ENCODE assay signal across 15 cellular contexts in genomic region chr17:83069931-83070374, GRCh38. TPM values are rescaled to one million over a fixed set of nuclear protein-coding genes. Genes with fewer than 3 reads are reported as not detected.
DNase-seq lines count a peak whose midpoint lies in the region; ATAC-seq, FAIRE-seq and TF ChIP-seq lines count a peak whose summit lies in the region.
"Had no signal": no experiment of that assay in that cellular context is flagged by ENCODE, and none has a peak within 500 bp of the region (broad histone marks: within the 10 kb centered on the region; RNA-seq: fewer than 3 reads in every experiment).

No MANE protein-coding gene starts in this region.

- no peak for TF ChIP-seq POLR2A in HepG2 (IDR thresholded peaks at IDR 0.05; ENCODE audit: insufficient read depth in 1 of 2, low read depth in 2 of 2, low read length in 2 of 2)
- TF ChIP-seq POLR2A in right lobe of liver (IDR thresholded peaks at IDR 0.05) = no peak

- TF ChIP-seq CTCF in HepG2 (CRISPR knock-in tag; IDR thresholded peaks at IDR 0.05) (no peak), right lobe of liver (IDR thresholded peaks at IDR 0.05) (no peak), nephron progenitor cell (IDR thresholded peaks at IDR 0.05) (no peak)

- FAIRE-seq in HepG2 (lab: Jason Lieb, UNC) (no peak), urothelium cell line (lab: Jason Lieb, UNC) (peak; percentile 72)
- FAIRE-seq: H1 had no signal

- POLR2A ChIA-PET in HepG2 (lab: Yijun Ruan, JAX) = no interaction called here

- WGBS in HepG2 (ENCODE audit: low lambda C conversion rate) = 9% methylated on average over 9 of the region's 24 CpGs
- no CpG with 5 or more reads among the region's 24 CpGs for WGBS in right lobe of liver (ENCODE audit: insufficient coverage, low coverage, low lambda C conversion rate, missing lambda C conversion rate)

- no peak overlapping the region for H3K9ac ChIP-seq in HepG2 (ENCODE audit: insufficient read depth, low read depth, low read length)

- no peaks in the 10 kb centered on the region for H3K27me3 Mint-ChIP-seq in central memory CD8-positive, alpha-beta T cell
- H3K27me3 Mint-ChIP-seq in nephron progenitor cell (ENCODE audit: low read depth, poor library complexity) = peaks cover 12% of the 10 kb centered on the region
- H3K27me3 Mint-ChIP-seq: CD4-positive, alpha-beta memory T cell had no signal

- H3K9me3 ChIP-seq in HepG2 (ENCODE audit: low read length) = no peaks in the 10 kb centered on the region
- H3K9me3 ChIP-seq in right lobe of liver = no peaks in the 10 kb centered on the region

- BruUV-seq in HepG2 (replicated peaks; lab: Mats Ljungman, UMichigan) = no TSS peak

- no peaks in the 10 kb centered on the region for H3K4me1 ChIP-seq in HepG2 (ENCODE audit: insufficient read depth, low read length)
- no peaks in the 10 kb centered on the region for H3K4me1 ChIP-seq in right lobe of liver

- peaks cover 27% of the 10 kb centered on the region for H3K4me1 Mint-ChIP-seq in central memory CD8-positive, alpha-beta T cell
- peaks cover 52% of the 10 kb centered on the region for H3K4me1 Mint-ChIP-seq in nephron progenitor cell

- CTCF ChIA-PET in HepG2 (lab: Yijun Ruan, JAX; ENCODE audit: low intra/inter-chr PET ratio, low total read pairs) = no interaction called here

- H3K27me3 ChIP-seq in HepG2 (ENCODE audit: control insufficient read depth in 1 of 2, insufficient read depth in 2 of 2, low read length in 2 of 2) (peaks cover 35 to 87% of the 10 kb centered on the region in 2 experiments), right lobe of liver (no peaks in the 10 kb centered on the region)

- in situ Hi-C loops in HepG2 (cut with HindIII; ENCODE audit: extremely low pct_ligation_motif_present, low pct_unique_long_range_greater_than_20kb) = no loop called here

- ATAC-seq in HepG2 (peak; percentile 57), right lobe of liver (no peak), esophagus mucosa (no peak)
- no peak for ATAC-seq in central memory CD8-positive, alpha-beta T cell (replicated peaks; ENCODE audit: extremely low read depth, poor library complexity, severe bottlenecking)
- ATAC-seq: PC-3 had no signal

- H3K27ac ChIP-seq in HepG2 (ENCODE audit: extremely low read length, insufficient read depth, low read length) (no peak overlapping the region), right lobe of liver (no peak overlapping the region)

- no peak overlapping the region; a peak in 1 of 6 replicates for H3K4me3 ChIP-seq in HepG2 (replicated peaks in 1 of 3; ENCODE audit: insufficient read depth in 1 of 3, low read depth in 2 of 3, low read length in 3 of 3)
- no peak overlapping the region for H3K4me3 ChIP-seq in right lobe of liver

- no peak for DNase-seq in HepG2 (ENCODE audit: low spot score)
- DNase-seq in right lobe of liver = no peak
- DNase-seq in central memory CD8-positive, alpha-beta T cell (ENCODE audit: low spot score in 2 of 2) = no peak
- peak; percentile 45 for DNase-seq in nephron progenitor cell
- DNase-seq in urothelium cell line (ENCODE audit: low spot score) = no peak
- DNase-seq in cortex of kidney (lab: John Stamatoyannopoulos, UW) = no peak
- no peak for DNase-seq in NCI-H526 (lab: John Stamatoyannopoulos, UW)
- DNase-seq: CD4-positive, alpha-beta memory T cell; GF-D8; NCI-H1048; NCI-H2227 treated with DMSO at 0.1 percent for 48 hours; NCI-H526 treated with DMSO at 0.1 percent for 48 hours; PC-3 had no signal

- peak overlapping the region; percentile 56 for H3K4me3 Mint-ChIP-seq in central memory CD8-positive, alpha-beta T cell
- H3K4me3 Mint-ChIP-seq in nephron progenitor cell = no peak overlapping the region

- intact Hi-C loops in HepG2 (cut with micrococcal nuclease; ENCODE audit: unreplicated experiment) (no loop called here), right lobe of liver (cut with DNase I) (no loop called here)

- no peaks in the 10 kb centered on the region for H3K9me3 Mint-ChIP-seq in central memory CD8-positive, alpha-beta T cell
- H3K9me3 Mint-ChIP-seq in nephron progenitor cell = no peaks in the 10 kb centered on the region
- H3K9me3 Mint-ChIP-seq: CD4-positive, alpha-beta memory T cell had no signal

- TF ChIP-seq RAD21 in HepG2 (CRISPR knock-in tag; IDR thresholded peaks at IDR 0.05) = no peak

- no peaks in the 10 kb centered on the region for H3K79me2 ChIP-seq in HepG2 (ENCODE audit: insufficient read depth, low read length)

- peak overlapping the region; percentile 51 for H3K27ac Mint-ChIP-seq in central memory CD8-positive, alpha-beta T cell (ENCODE audit: low read depth)
- no peak overlapping the region for H3K27ac Mint-ChIP-seq in nephron progenitor cell

- H4K20me1 ChIP-seq in HepG2 (ENCODE audit: insufficient read depth, low read length) = no peaks in the 10 kb centered on the region; the same call in 1 of the 2 replicates

- H2AFZ ChIP-seq in HepG2 (ENCODE audit: low read length) = no peak overlapping the region

- H3K4me2 ChIP-seq in HepG2 (ENCODE audit: low read depth, low read length) = no peak overlapping the region

- no peaks in the 10 kb centered on the region for H3K36me3 ChIP-seq in HepG2 (replicated peaks in 1 of 2; ENCODE audit: control insufficient read depth in 1 of 2, insufficient read depth in 2 of 2, low read length in 2 of 2)
- no peaks in the 10 kb centered on the region for H3K36me3 ChIP-seq in right lobe of liver

- TF ChIP-seq EP300 in HepG2 (IDR thresholded peaks at IDR 0.05; ENCODE audit: low read depth in 2 of 2, low read length in 2 of 2) = no peak
- TF ChIP-seq EP300 in HepG2 (CRISPR knock-in tag; IDR thresholded peaks at IDR 0.05; ENCODE audit: borderline replicate concordance) = no peak

- peaks cover 8% of the 10 kb centered on the region for H3K36me3 Mint-ChIP-seq in central memory CD8-positive, alpha-beta T cell (ENCODE audit: insufficient read depth)
- no peaks in the 10 kb centered on the region for H3K36me3 Mint-ChIP-seq in nephron progenitor cell (ENCODE audit: low read depth)
- H3K36me3 Mint-ChIP-seq: CD4-positive, alpha-beta memory T cell had no signal

TF ChIP-seq in HepG2, 621 proteins besides CTCF, POLR2A, EP300 and RAD21 (continues in another document):
- no peak for TF ChIP-seq NKX3-1 (CRISPR knock-in tag; IDR thresholded peaks at IDR 0.05)
- TF ChIP-seq ZNF724P (CRISPR knock-in tag; IDR thresholded peaks at IDR 0.05; ENCODE audit: borderline replicate concordance) = no peak
- no peak for TF ChIP-seq ZNF235 (CRISPR knock-in tag; IDR thresholded peaks at IDR 0.05; ENCODE audit: borderline replicate concordance)
- no peak for TF ChIP-seq MEIS1 (CRISPR knock-in tag; IDR thresholded peaks at IDR 0.05; ENCODE audit: borderline replicate concordance)
- TF ChIP-seq TRIM24 (CRISPR knock-in tag; IDR thresholded peaks at IDR 0.05) = 0 out of 2 replicates have a peak, but pooled peaks have one; percentile 19
- TF ChIP-seq ZNF687 (CRISPR knock-in tag; IDR thresholded peaks at IDR 0.05) = 0 out of 2 replicates have a peak, but pooled peaks have one; percentile 32

RNA-seq across cellular contexts. Expression of gene METRNL, which starts 9.5 kb away (rescaled TPM):
- 0.66 and 1.2 TPM in 2 replicates for total RNA-seq in HepG2 (2016; rRNA removed; fragmentation: Illumina TruSeq; extraction: Trizol)
- total RNA-seq in HepG2 (2016; cell fraction: cytosol; rRNA removed; fragmentation: Illumina TruSeq; extraction: Trizol; ENCODE audit: low read depth) = 0.81 and 1.1 TPM in 2 replicates
- total RNA-seq in HepG2 (2016; cell fraction: insoluble cytoplasmic fraction; rRNA removed; fragmentation: Illumina TruSeq; extraction: Trizol) = 0.56 and 1.0 TPM in 2 replicates
- total RNA-seq in HepG2 (2016; cell fraction: membrane; rRNA removed; fragmentation: Illumina TruSeq; extraction: Trizol) = 1.7 and 2.2 TPM in 2 replicates
- 0.31 TPM in 1 of 2 replicates, not detected in the other for total RNA-seq in HepG2 (2016; cell fraction: nucleus; rRNA removed; fragmentation: Illumina TruSeq; extraction: Trizol)
- polyA plus RNA-seq in HepG2 (2011; rRNA removed) = 0.84 and 1.4 TPM in 2 replicates
- 2.1 and 2.5 TPM in 2 replicates for polyA plus RNA-seq in HepG2 (2011; cell fraction: cytosol; rRNA removed)
- 1.2 and 1.8 TPM in 2 replicates for polyA plus RNA-seq in HepG2 (2011; cell fraction: nucleus; rRNA removed)
- 0.23 and 0.79 TPM in 2 replicates for polyA plus RNA-seq in HepG2 (2012)
- 1.1 and 1.2 TPM in 2 replicates for polyA plus RNA-seq in HepG2 (2016; cell fraction: cytosol; fragmentation: Illumina TruSeq; extraction: Trizol; ENCODE audit: low read depth)
- polyA plus RNA-seq in HepG2 (2016; cell fraction: insoluble cytoplasmic fraction; fragmentation: Illumina TruSeq; extraction: Trizol; ENCODE audit: low read depth) = 0.69 and 0.92 TPM in 2 replicates
- polyA plus RNA-seq in HepG2 (2016; cell fraction: membrane; fragmentation: Illumina TruSeq; extraction: Trizol; ENCODE audit: low read depth) = 2.1 TPM in 2 replicates
- polyA plus RNA-seq in HepG2 (2016; cell fraction: nucleus; fragmentation: Illumina TruSeq; extraction: Trizol; ENCODE audit: insufficient read depth, low read depth) = 1.2 and 1.3 TPM in 2 replicates
- 2.5 and 12.3 TPM in 2 replicates for polyA minus RNA-seq in HepG2 (2011; rRNA and poly(A)+ RNA removed; ENCODE audit: low replicate concordance)
- polyA minus RNA-seq in HepG2 (2011; cell fraction: cytosol; rRNA and poly(A)+ RNA removed) = 2.9 and 4.6 TPM in 2 replicates
- polyA minus RNA-seq in HepG2 (2011; cell fraction: nucleus; rRNA and poly(A)+ RNA removed) = 0.87 and 1.4 TPM in 2 replicates
- 10 to 100 TPM in 1 of 6 experiments, 1 to 10 TPM in 5; 2.3 to 18.6 (median 5.9) TPM for total RNA-seq in right lobe of liver
- total RNA-seq in esophagus mucosa = 152 TPM
